ENCODE assay signal across 1 cellular context in the genomic region with DNA sequence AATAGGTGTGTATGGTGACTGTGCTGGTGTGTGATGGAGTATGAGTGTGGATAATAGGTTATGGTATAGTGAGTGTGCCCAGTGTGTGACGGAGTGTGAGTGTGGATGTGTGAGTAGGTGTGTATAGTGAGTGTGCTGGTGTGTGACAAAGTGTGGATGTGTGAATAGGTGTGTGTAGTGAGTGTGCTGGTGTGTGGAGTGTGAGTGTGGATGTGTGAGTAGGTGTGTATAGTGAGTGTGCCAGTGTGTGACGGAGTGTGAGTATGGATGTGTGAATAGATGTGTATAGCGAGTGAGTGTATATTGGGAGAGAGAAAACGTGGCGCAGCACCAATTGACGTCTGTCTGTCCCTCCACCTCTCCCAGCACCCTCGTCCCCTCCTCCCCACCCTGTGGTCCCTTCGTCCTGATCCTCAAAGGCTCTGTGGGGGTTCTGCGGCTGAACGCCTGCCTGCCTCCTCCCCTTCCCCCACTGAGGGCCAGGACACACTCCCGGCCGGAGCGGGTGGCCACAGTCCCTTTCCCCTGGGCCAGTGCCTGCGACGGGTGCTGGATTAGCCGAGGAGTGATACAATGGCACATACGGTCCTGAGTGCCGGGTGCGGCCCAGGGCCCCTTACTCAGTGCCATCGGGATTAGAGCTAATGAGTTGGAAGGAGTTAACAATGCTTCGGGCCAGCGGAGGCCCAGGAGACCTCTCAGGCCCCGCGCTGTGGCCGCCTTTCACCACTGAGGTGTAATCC.
TF ChIP-seq lines count a peak whose summit lies in the region.

No MANE protein-coding gene starts in this region.

TF ChIP-seq in GM12878, 131 proteins besides CTCF, POLR2A, EP300 and RAD21:
- TF ChIP-seq, protein P1, sequence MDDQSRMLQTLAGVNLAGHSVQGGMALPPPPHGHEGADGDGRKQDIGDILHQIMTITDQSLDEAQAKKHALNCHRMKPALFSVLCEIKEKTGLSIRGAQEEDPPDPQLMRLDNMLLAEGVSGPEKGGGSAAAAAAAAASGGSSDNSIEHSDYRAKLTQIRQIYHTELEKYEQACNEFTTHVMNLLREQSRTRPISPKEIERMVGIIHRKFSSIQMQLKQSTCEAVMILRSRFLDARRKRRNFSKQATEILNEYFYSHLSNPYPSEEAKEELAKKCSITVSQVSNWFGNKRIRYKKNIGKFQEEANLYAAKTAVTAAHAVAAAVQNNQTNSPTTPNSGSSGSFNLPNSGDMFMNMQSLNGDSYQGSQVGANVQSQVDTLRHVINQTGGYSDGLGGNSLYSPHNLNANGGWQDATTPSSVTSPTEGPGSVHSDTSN (IDR thresholded peaks at IDR 0.05; ENCODE audit: insufficient replicate concordance, low read depth, low read length): peak; percentile 57
- TF ChIP-seq NKRF (conservative IDR thresholded peaks at IDR 0.05): no peak
- TF ChIP-seq HDAC2 (IDR thresholded peaks at IDR 0.05): no peak
- TF ChIP-seq FOS (IDR thresholded peaks at IDR 0.05; ENCODE audit: borderline replicate concordance, extremely low read depth, insufficient read length): no peak
- no peak for TF ChIP-seq MEF2A (IDR thresholded peaks at IDR 0.05; ENCODE audit: insufficient read depth, low read depth, low read length)
- TF ChIP-seq, protein P2, sequence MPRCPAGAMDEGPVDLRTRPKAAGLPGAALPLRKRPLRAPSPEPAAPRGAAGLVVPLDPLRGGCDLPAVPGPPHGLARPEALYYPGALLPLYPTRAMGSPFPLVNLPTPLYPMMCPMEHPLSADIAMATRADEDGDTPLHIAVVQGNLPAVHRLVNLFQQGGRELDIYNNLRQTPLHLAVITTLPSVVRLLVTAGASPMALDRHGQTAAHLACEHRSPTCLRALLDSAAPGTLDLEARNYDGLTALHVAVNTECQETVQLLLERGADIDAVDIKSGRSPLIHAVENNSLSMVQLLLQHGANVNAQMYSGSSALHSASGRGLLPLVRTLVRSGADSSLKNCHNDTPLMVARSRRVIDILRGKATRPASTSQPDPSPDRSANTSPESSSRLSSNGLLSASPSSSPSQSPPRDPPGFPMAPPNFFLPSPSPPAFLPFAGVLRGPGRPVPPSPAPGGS (IDR thresholded peaks at IDR 0.05; ENCODE audit: borderline replicate concordance, insufficient read depth, low read depth, low read length, poor library complexity, severe bottlenecking): peak; percentile 77
- TF ChIP-seq, protein P3, sequence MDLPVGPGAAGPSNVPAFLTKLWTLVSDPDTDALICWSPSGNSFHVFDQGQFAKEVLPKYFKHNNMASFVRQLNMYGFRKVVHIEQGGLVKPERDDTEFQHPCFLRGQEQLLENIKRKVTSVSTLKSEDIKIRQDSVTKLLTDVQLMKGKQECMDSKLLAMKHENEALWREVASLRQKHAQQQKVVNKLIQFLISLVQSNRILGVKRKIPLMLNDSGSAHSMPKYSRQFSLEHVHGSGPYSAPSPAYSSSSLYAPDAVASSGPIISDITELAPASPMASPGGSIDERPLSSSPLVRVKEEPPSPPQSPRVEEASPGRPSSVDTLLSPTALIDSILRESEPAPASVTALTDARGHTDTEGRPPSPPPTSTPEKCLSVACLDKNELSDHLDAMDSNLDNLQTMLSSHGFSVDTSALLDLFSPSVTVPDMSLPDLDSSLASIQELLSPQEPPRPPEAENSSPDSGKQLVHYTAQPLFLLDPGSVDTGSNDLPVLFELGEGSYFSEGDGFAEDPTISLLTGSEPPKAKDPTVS (IDR thresholded peaks at IDR 0.05; ENCODE audit: low read depth, low read length): no peak
